ENCODE assay signal across 7 cellular contexts in the genomic region with DNA sequence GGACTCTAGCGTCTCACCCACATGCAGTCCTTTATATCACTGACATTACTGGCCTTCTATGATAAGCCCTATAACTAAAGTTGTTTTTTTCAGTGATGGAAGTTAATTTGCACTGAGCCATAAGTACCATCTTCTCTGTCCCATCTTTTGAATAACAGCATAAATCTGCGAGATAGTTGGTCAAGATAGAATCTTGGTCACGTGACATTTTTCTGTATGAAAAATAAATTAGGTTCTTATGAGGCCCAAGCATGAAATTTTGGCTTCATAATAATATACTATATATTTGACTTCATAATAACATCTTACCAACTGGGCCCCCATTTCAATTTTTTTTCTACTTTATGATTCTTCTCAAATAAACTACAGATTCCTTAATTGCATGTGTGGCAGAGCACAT.
"Had no signal": no experiment of that assay in that cellular context is flagged by ENCODE, and none has a peak within 500 bp of the region (broad histone marks: within the 10 kb centered on the region; RNA-seq: fewer than 3 reads in every experiment).

No MANE protein-coding gene starts in this region.

- FAIRE-seq: G401.6, GM12891, GM12892, GM18507, GM19239 had no signal

- DNase-seq: GDM1, GF-D8 had no signal
